Comparison of ENCODE assay signal across 9 cellular contexts in genomic region chr1:248857201-248857600, GRCh38. TPM values are rescaled to one million over a fixed set of nuclear protein-coding genes. Genes with fewer than 3 reads are reported as not detected.
DNase-seq lines count a peak whose midpoint lies in the region; ATAC-seq and TF ChIP-seq lines count a peak whose summit lies in the region.
"Had no signal": no experiment of that assay in that cellular context is flagged by ENCODE, and none has a peak within 500 bp of the region (broad histone marks: within the 10 kb centered on the region; RNA-seq: fewer than 3 reads in every experiment).

No MANE protein-coding gene starts in this region.

- no peak for ATAC-seq in GM19351 (IDR thresholded peaks at IDR 0.05; ENCODE audit: unreplicated experiment)
- ATAC-seq in HG03280 (IDR thresholded peaks at IDR 0.05; ENCODE audit: unreplicated experiment): no peak
- no peak for ATAC-seq in HG02588 (IDR thresholded peaks at IDR 0.05; ENCODE audit: unreplicated experiment)

- peak overlapping the region; percentile 99 for H3K4me2 ChIP-seq in osteoblast (ENCODE audit: insufficient read depth, low read length)

- peaks cover 20% of the 10 kb centered on the region for H3K36me3 ChIP-seq in GM06990 (ENCODE audit: control insufficient read depth, insufficient read depth, low read length)
- H3K36me3 ChIP-seq in osteoblast (ENCODE audit: insufficient read depth, low read length): peaks cover 25% of the 10 kb centered on the region

- peaks cover 23% of the 10 kb centered on the region for H3K4me1 ChIP-seq in osteoblast (ENCODE audit: insufficient read depth, low read length)

- intact Hi-C loops in dorsolateral prefrontal cortex (cut with DNase I): no loop called here

- H3K27me3 ChIP-seq in GM06990 (replicated peaks; ENCODE audit: control insufficient read depth, insufficient read depth, low read length) (no peaks in the 10 kb centered on the region), dorsolateral prefrontal cortex (no peaks in the 10 kb centered on the region), osteoblast (ENCODE audit: insufficient read depth, low read length) (no peaks in the 10 kb centered on the region)
- H3K27me3 ChIP-seq: body of pancreas had no signal

- H3K9me3 ChIP-seq in osteoblast (ENCODE audit: low read depth, low read length): no peaks in the 10 kb centered on the region
- H3K9me3 ChIP-seq: body of pancreas had no signal

- DNase-seq in GM06990 (ENCODE audit: extremely low read depth, insufficient read length): no peak
- DNase-seq in NB4 (ENCODE audit: low read depth): peak; percentile 53
- DNase-seq in dorsolateral prefrontal cortex: no peak
- DNase-seq in osteoblast (ENCODE audit: insufficient read length, low spot score, missing footprints): peak; percentile 68
- DNase-seq in activated effector memory CD4-positive, alpha-beta T cell treated with Interleukin-2 at 50 U/mL for 16 hours: no peak

- no peaks in the 10 kb centered on the region for H4K20me1 ChIP-seq in osteoblast (ENCODE audit: insufficient read depth, low read length)

- H2AFZ ChIP-seq in osteoblast (ENCODE audit: low read length): no peak overlapping the region

- peaks cover 16% of the 10 kb centered on the region for H3K79me2 ChIP-seq in osteoblast (ENCODE audit: insufficient read depth, low read length)

- no peak for TF ChIP-seq CTCF in GM06990 (IDR thresholded peaks at IDR 0.05; ENCODE audit: insufficient read depth, low read length, poor library complexity, severe bottlenecking)
- TF ChIP-seq CTCF in NB4 (IDR thresholded peaks at IDR 0.05; ENCODE audit: low read depth, low read length): no peak
- TF ChIP-seq CTCF in dorsolateral prefrontal cortex (IDR thresholded peaks at IDR 0.05 in 54 of 56, conservative IDR thresholded peaks at IDR 0.05 in 2 of 56; ENCODE audit: low read depth in 1 of 56, partially characterized antibody in 56 of 56): no peak
- TF ChIP-seq CTCF in osteoblast (IDR thresholded peaks at IDR 0.05; ENCODE audit: extremely low read depth, low read depth, low read length): no peak

- H3K27ac ChIP-seq in dorsolateral prefrontal cortex (peak overlapping the region in 36 of 59 donors; percentile 1 to 97 (median 92)), osteoblast (ENCODE audit: low read depth, low read length) (peak overlapping the region; percentile 75)

- no peak for TF ChIP-seq POLR2A in NB4 (IDR thresholded peaks at IDR 0.05; ENCODE audit: extremely low read depth, insufficient read length)

- H3K4me3 ChIP-seq in GM06990 (replicated peaks; ENCODE audit: low read depth, low read length) (peak overlapping the region; percentile 86), NB4 (ENCODE audit: low read depth, low read length) (peak overlapping the region; percentile 87), dorsolateral prefrontal cortex (peak overlapping the region in 41 of 59 donors; percentile 59 to 92 (median 73)), osteoblast (ENCODE audit: insufficient read depth, low read length) (peak overlapping the region; percentile 87)

RNA-seq across cellular contexts. Expression of gene ZNF692, which starts 1.7 kb away (rescaled TPM):
- 100 to 1,000 TPM in 5 of 120 experiments, 10 to 100 TPM in 115; 27.9 to 117 (median 68.8) TPM for total RNA-seq in dorsolateral prefrontal cortex
- 9.1 and 12.3 TPM in 2 replicates for total RNA-seq in osteoblast

RNA-seq across cellular contexts. Expression of gene ZNF672, which starts 19.2 kb away (rescaled TPM):
- total RNA-seq in dorsolateral prefrontal cortex (10 to 100 TPM; 15.9 to 43.0 (median 23.4) TPM), osteoblast (15.2 and 15.3 TPM in 2 replicates)

RNA-seq across cellular contexts. Expression of gene SH3BP5L, which starts 31.5 kb away (rescaled TPM):
- total RNA-seq in dorsolateral prefrontal cortex (10 to 100 TPM; 24.9 to 51.7 (median 37.5) TPM), osteoblast (23.6 and 25.3 TPM in 2 replicates)

RNA-seq across cellular contexts. Expression of gene PGBD2, which starts 48.8 kb away (rescaled TPM):
- 10 to 100 TPM in 1 of 120 experiments, 1 to 10 TPM in 119; 3.2 to 11.1 (median 6.2) TPM for total RNA-seq in dorsolateral prefrontal cortex
- total RNA-seq in osteoblast: 4.3 and 4.7 TPM in 2 replicates

Comparison
In these comparisons a context has a peak if more than half of its experiments do, and no peak if none do; other contexts are left out.
1. DNase-seq: peak in NB4 (single experiment) and osteoblast (single experiment); none in GM06990 (single experiment), dorsolateral prefrontal cortex (0 of 10) and activated effector memory CD4-positive, alpha-beta T cell treated with Interleukin-2 at 50 U/mL for 16 hours (single experiment).
2. Peak in every context shown above with its lines, with median percentiles within 50 percentile points of each other: H3K4me3 ChIP-seq.